ENCODE assay signal across 23 cellular contexts in genomic region chr4:83560523-83560922, GRCh38. TPM values are rescaled to one million over a fixed set of nuclear protein-coding genes. Genes with fewer than 3 reads are reported as not detected.
DNase-seq lines count a peak whose midpoint lies in the region; ATAC-seq and TF ChIP-seq lines count a peak whose summit lies in the region.
"Had no signal": no experiment of that assay in that cellular context is flagged by ENCODE, and none has a peak within 500 bp of the region (broad histone marks: within the 10 kb centered on the region; RNA-seq: fewer than 3 reads in every experiment).

No MANE protein-coding gene starts in this region.

- no peak overlapping the region for H3K4me2 ChIP-seq in PC-3 (ENCODE audit: low read length)

- intact Hi-C loops in Right ventricle myocardium superior (cut with DNase I) (no loop called here), Right ventricle myocardium inferior (cut with DNase I) (no loop called here), PC-3 (cut with micrococcal nuclease) (no loop called here), gastrocnemius medialis (cut with DNase I; ENCODE audit: low total_unique reads) (no loop called here)

- DNase-seq in Right ventricle myocardium superior (no peak), Right ventricle myocardium inferior (ENCODE audit: missing footprints) (no peak), PC-3 (no peak), gastrocnemius medialis (no peak), substantia nigra (lab: John Stamatoyannopoulos, UW) (no peak), G401 (ENCODE audit: low spot score) (no peak)
- no peak for DNase-seq in central memory CD8-positive, alpha-beta T cell (ENCODE audit: low spot score in 2 of 2)
- DNase-seq: ACHN; Caco-2; CD8-positive, alpha-beta T cell; GDM1; GOT3; HCEC 1CT; Karpas-422; NCI-H1092 treated with DMSO at 0.1 percent for 48 hours; NCI-H1436; NCI-H187 treated with DMSO at 0.1 percent for 48 hours; NCI-H524; NCI-H774; SHP77 had no signal

- no peaks in the 10 kb centered on the region for H3K9me3 ChIP-seq in PC-3 (ENCODE audit: low read length)
- no peaks in the 10 kb centered on the region for H3K9me3 ChIP-seq in gastrocnemius medialis
- H3K9me3 ChIP-seq: Caco-2 had no signal

- no peak overlapping the region for H3K4me3 Mint-ChIP-seq in central memory CD8-positive, alpha-beta T cell
- H3K4me3 Mint-ChIP-seq: CD8-positive, alpha-beta T cell had no signal

- H3K4me1 Mint-ChIP-seq in central memory CD8-positive, alpha-beta T cell = peaks cover 6% of the 10 kb centered on the region

- ATAC-seq in Right ventricle myocardium superior (ENCODE audit: poor library complexity) (peak; percentile 18), Right ventricle myocardium inferior (no peak), PC-3 (no peak), gastrocnemius medialis (peak; percentile 55 to 56), GM21367 (IDR thresholded peaks at IDR 0.05; ENCODE audit: unreplicated experiment) (no peak)
- no peak for ATAC-seq in central memory CD8-positive, alpha-beta T cell (replicated peaks; ENCODE audit: extremely low read depth, poor library complexity, severe bottlenecking)
- ATAC-seq: GM12878 had no signal

- H4K20me1 ChIP-seq in PC-3 (ENCODE audit: low read length) = no peaks in the 10 kb centered on the region

- no peaks in the 10 kb centered on the region for H3K27me3 Mint-ChIP-seq in central memory CD8-positive, alpha-beta T cell

- peak overlapping the region; percentile 10 for H3K27ac Mint-ChIP-seq in central memory CD8-positive, alpha-beta T cell (ENCODE audit: low read depth)
- H3K27ac Mint-ChIP-seq: CD8-positive, alpha-beta T cell had no signal

- no peaks in the 10 kb centered on the region for H3K9me2 ChIP-seq in PC-3 (replicated peaks; ENCODE audit: low read length)

- no peaks in the 10 kb centered on the region for H3K9me3 Mint-ChIP-seq in central memory CD8-positive, alpha-beta T cell
- H3K9me3 Mint-ChIP-seq: CD8-positive, alpha-beta T cell had no signal

- POLR2A ChIA-PET in PC-3 (lab: Charles Lee; ENCODE audit: unreplicated experiment) = no interaction called here

- CTCF ChIA-PET in PC-3 (lab: Charles Lee) = no interaction called here

- TF ChIP-seq POLR2A in gastrocnemius medialis (IDR thresholded peaks at IDR 0.05) = no peak

- H3K4me3 ChIP-seq in PC-3 (ENCODE audit: low read length) (no peak overlapping the region), gastrocnemius medialis (no peak overlapping the region)
- H3K4me3 ChIP-seq: GM12878 had no signal

- no TSS peak for BruUV-seq in PC-3 (replicated peaks; lab: Mats Ljungman, UMichigan)

- H3K36me3 ChIP-seq in PC-3 (ENCODE audit: low read depth, low read length) (peaks cover 2% of the 10 kb centered on the region; the same call in 1 of the 2 replicates), gastrocnemius medialis (no peaks in the 10 kb centered on the region)

- in situ Hi-C loops in gastrocnemius medialis (cut with MboI; ENCODE audit: low sequenced_read_pairs in 4 of 4) = no loop called here
- in situ Hi-C loops in G401 (cut with HindIII; ENCODE audit: low sequenced_read_pairs) = no loop called here

- H3K9ac ChIP-seq in PC-3 (ENCODE audit: low read length) = peak overlapping the region; percentile 19; the same call in 1 of the 2 replicates

- H3K36me3 Mint-ChIP-seq in central memory CD8-positive, alpha-beta T cell (ENCODE audit: insufficient read depth) = no peaks in the 10 kb centered on the region
- H3K36me3 Mint-ChIP-seq: CD8-positive, alpha-beta T cell had no signal

- no peaks in the 10 kb centered on the region for H3F3A ChIP-seq in PC-3 (ENCODE audit: low read length, unreplicated experiment)

- H3K4me1 ChIP-seq in PC-3 (ENCODE audit: insufficient read depth, low read length) (peaks cover 36% of the 10 kb centered on the region), gastrocnemius medialis (peaks cover 37 to 48% of the 10 kb centered on the region in 2 donors)
- H3K4me1 ChIP-seq: Caco-2 had no signal

- H3K79me2 ChIP-seq in PC-3 (ENCODE audit: low read length) = peaks cover 85% of the 10 kb centered on the region

- H3K27ac ChIP-seq in PC-3 (ENCODE audit: low read length) = peak overlapping the region; percentile 59
- H3K27ac ChIP-seq in gastrocnemius medialis = peak overlapping the region; percentile 57 to 78 (median 72)
- no peak overlapping the region for H3K27ac ChIP-seq in substantia nigra (ENCODE audit: low read depth, low read length, poor library complexity, severe bottlenecking)
- H3K27ac ChIP-seq: 22Rv1 had no signal

- no peaks in the 10 kb centered on the region for H3K27me3 ChIP-seq in PC-3 (ENCODE audit: low read length)
- H3K27me3 ChIP-seq in gastrocnemius medialis = no peaks in the 10 kb centered on the region

- TF ChIP-seq CTCF in PC-3 (conservative IDR thresholded peaks at IDR 0.05; ENCODE audit: low read depth, low read length) = no peak
- TF ChIP-seq CTCF in gastrocnemius medialis (IDR thresholded peaks at IDR 0.05 in 4 of 5, conservative IDR thresholded peaks at IDR 0.05 in 1 of 5) = no peak

- no peak overlapping the region for H2AFZ ChIP-seq in PC-3 (ENCODE audit: low read length)

RNA-seq across cellular contexts. Expression of gene GPAT3, which starts 24.6 kb away (rescaled TPM):
- total RNA-seq in Right ventricle myocardium superior (39.6 TPM), Right ventricle myocardium inferior (33.8 TPM), PC-3 (2014; rRNA removed) (22.5 and 34.2 TPM in 2 replicates), gastrocnemius medialis (100 to 1,000 TPM in 1 of 4 donors, 10 to 100 TPM in 2, 1 to 10 TPM in 1; 9.5 to 183 (median 26.5) TPM)
- 2.5 and 7.8 TPM in 2 replicates for total RNA-seq in G401 (2014; rRNA removed; shearing (Covaris generic))

Comparison
In these comparisons a context has a peak if more than half of its experiments do, and no peak if none do; other contexts are left out.
1. ATAC-seq: peak in Right ventricle myocardium superior (single experiment) and gastrocnemius medialis (2 of 2); none in Right ventricle myocardium inferior (single experiment), PC-3 (single experiment), central memory CD8-positive, alpha-beta T cell (single experiment) and GM21367 (single experiment).